Comparison of ENCODE assay signal across 24 cellular contexts in the genomic region with DNA sequence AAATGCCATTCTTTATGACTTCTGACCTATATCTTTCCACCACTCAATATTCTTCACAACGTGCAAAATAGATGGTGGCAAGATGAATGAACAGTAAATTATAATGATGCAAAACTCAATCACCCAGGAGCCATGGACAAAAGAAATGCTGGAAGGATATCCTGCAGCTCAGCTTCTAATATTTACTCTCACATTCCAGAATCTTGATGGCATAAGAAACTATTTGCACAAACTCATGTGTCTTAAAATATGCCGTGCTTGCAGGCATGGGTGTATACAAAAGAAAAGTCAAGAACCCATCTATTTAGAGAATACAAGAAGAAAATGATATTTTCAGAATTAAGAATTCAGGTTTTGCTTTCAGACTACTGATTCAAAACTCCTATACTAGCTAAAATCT.
DNase-seq lines count a peak whose midpoint lies in the region; TF ChIP-seq lines count a peak whose summit lies in the region.
"Had no signal": no experiment of that assay in that cellular context is flagged by ENCODE, and none has a peak within 500 bp of the region (broad histone marks: within the 10 kb centered on the region; RNA-seq: fewer than 3 reads in every experiment).

No MANE protein-coding gene starts in this region.

- peaks cover 15% of the 10 kb centered on the region for H3K4me1 Mint-ChIP-seq in chondrocyte (ENCODE audit: low read depth)
- peaks cover 15% of the 10 kb centered on the region for H3K4me1 Mint-ChIP-seq in osteocyte (ENCODE audit: unreplicated experiment)
- H3K4me1 Mint-ChIP-seq: CD14-positive monocyte; CD4-positive, alpha-beta memory T cell; CD4-positive, CD25-positive, alpha-beta regulatory T cell had no signal

- intact Hi-C loops in breast epithelium (cut with DNase I; ENCODE audit: low total_unique reads) = no loop called here

- H3K4me1 ChIP-seq in breast epithelium = no peaks in the 10 kb centered on the region
- H3K4me1 ChIP-seq: A549, BE2C, BLaER1 had no signal

- H3K4me3 ChIP-seq in breast epithelium = no peak overlapping the region
- H3K4me3 ChIP-seq: A549, BLaER1, GM12878 had no signal

- DNase-seq in T47D (ENCODE audit: low read depth in 1 of 2, low spot score in 1 of 2) (peak; percentile 22 to 77), breast epithelium (ENCODE audit: low spot score in 2 of 2) (no peak), chondrocyte (ENCODE audit: low spot score) (no peak), osteocyte (ENCODE audit: extremely low spot score, unreplicated experiment) (no peak), NOMO-1 treated with dmso at 0.1 percent for 144 hours (lab: John Stamatoyannopoulos, UW; ENCODE audit: unreplicated experiment) (no peak), superior temporal gyrus (ENCODE audit: extremely low spot score) (no peak)
- DNase-seq: BE2C; C1 segment of cervical spinal cord; CD4-positive, alpha-beta memory T cell; CD4-positive, CD25-positive, alpha-beta regulatory T cell; CD8-positive, alpha-beta memory T cell; COR-L47; DMS 273 treated with DMSO at 0.1 percent for 48 hours; DMS153; DMS53; DMS79; DND-41; EL; GDM1 had no signal

- H3K27ac Mint-ChIP-seq in chondrocyte (ENCODE audit: unreplicated experiment) (peak overlapping the region; percentile 13), osteocyte (ENCODE audit: unreplicated experiment) (peak overlapping the region; percentile 40)
- H3K27ac Mint-ChIP-seq: CD14-positive monocyte; CD4-positive, alpha-beta memory T cell; CD4-positive, CD25-positive, alpha-beta regulatory T cell; CD8-positive, alpha-beta memory T cell had no signal

- H3K4me3 Mint-ChIP-seq in chondrocyte (ENCODE audit: unreplicated experiment) (no peak overlapping the region), osteocyte (ENCODE audit: unreplicated experiment) (no peak overlapping the region)
- H3K4me3 Mint-ChIP-seq: CD14-positive monocyte; CD4-positive, alpha-beta memory T cell; CD4-positive, CD25-positive, alpha-beta regulatory T cell; CD8-positive, alpha-beta memory T cell had no signal

- no peaks in the 10 kb centered on the region for H3K36me3 ChIP-seq in breast epithelium
- H3K36me3 ChIP-seq: BE2C, BLaER1 had no signal

- H3K27me3 Mint-ChIP-seq in chondrocyte (ENCODE audit: low read depth) (no peaks in the 10 kb centered on the region), osteocyte (ENCODE audit: unreplicated experiment) (peaks cover 2% of the 10 kb centered on the region)

- H3K36me3 Mint-ChIP-seq in chondrocyte (ENCODE audit: low read depth) (no peaks in the 10 kb centered on the region), osteocyte (ENCODE audit: unreplicated experiment) (no peaks in the 10 kb centered on the region)
- H3K36me3 Mint-ChIP-seq: CD14-positive monocyte; CD4-positive, alpha-beta memory T cell; CD4-positive, CD25-positive, alpha-beta regulatory T cell; CD8-positive, alpha-beta memory T cell had no signal

- TF ChIP-seq CTCF in breast epithelium (IDR thresholded peaks at IDR 0.05) (no peak), chondrocyte (IDR thresholded peaks at IDR 0.05) (no peak), osteocyte (IDR thresholded peaks at IDR 0.05) (no peak)

- no peak overlapping the region for H3K27ac ChIP-seq in breast epithelium
- H3K27ac ChIP-seq: 22Rv1, A549, BLaER1 had no signal

- H3K27me3 ChIP-seq in breast epithelium = no peaks in the 10 kb centered on the region
- H3K27me3 ChIP-seq: BE2C, BLaER1 had no signal

- H3K9me3 ChIP-seq in breast epithelium = no peaks in the 10 kb centered on the region
- H3K9me3 ChIP-seq: A549, BE2C, BLaER1 had no signal

- no peak for TF ChIP-seq POLR2A in breast epithelium (IDR thresholded peaks at IDR 0.05)

- peaks cover 3% of the 10 kb centered on the region for H3K9me3 Mint-ChIP-seq in chondrocyte (ENCODE audit: low read depth)
- H3K9me3 Mint-ChIP-seq in osteocyte (ENCODE audit: unreplicated experiment) = no peaks in the 10 kb centered on the region
- H3K9me3 Mint-ChIP-seq: CD8-positive, alpha-beta memory T cell had no signal

- in situ Hi-C loops in T47D (cut with HindIII; ENCODE audit: low pct_unique_long_range_greater_than_20kb, low sequenced_read_pairs) = no loop called here

Comparison
In these comparisons a context has a peak if more than half of its experiments do, and no peak if none do; other contexts are left out.
1. DNase-seq: peak in T47D (2 of 2); none in breast epithelium (0 of 2), chondrocyte (single experiment), osteocyte (single experiment), NOMO-1 treated with dmso at 0.1 percent for 144 hours (single experiment) and superior temporal gyrus (single experiment).